Comparison of ENCODE assay signal across 8 cellular contexts in genomic region chr17:31936615-31937609, GRCh38. TPM values are rescaled to one million over a fixed set of nuclear protein-coding genes. Genes with fewer than 3 reads are reported as not detected.
DNase-seq lines count a peak whose midpoint lies in the region; ATAC-seq, FAIRE-seq and TF ChIP-seq lines count a peak whose summit lies in the region.
"Not testable (repeated sequence)": the region's sequence is repeated elsewhere in the genome, so short reads cannot be mapped to it uniquely, and the experiment has no call there.

Gene SUZ12, plus strand, starts transcription at chr17:31937007. Its CDS starts 240 bp downstream, at chr17:31937247.

- H3K36me3 ChIP-seq in Karpas-422 (ENCODE audit: insufficient read depth, low read length); muscle layer of duodenum (ENCODE audit: control insufficient read depth in 1 of 2, insufficient read depth in 2 of 2, low read length in 2 of 2): not testable (repeated sequence)
- peaks cover 5 to 14% (median 9%) of the 10 kb centered on the region in 4 donors for H3K36me3 ChIP-seq in esophagus muscularis mucosa

- H3K27ac ChIP-seq in Karpas-422 (ENCODE audit: low read length), result peak within 1 kb of the TSS; percentile 71
- H3K27ac ChIP-seq in esophagus muscularis mucosa (replicated peaks in 1 of 4), result peak within 1 kb of the TSS; percentile 94
- not testable (repeated sequence) for H3K27ac ChIP-seq in muscle layer of duodenum (ENCODE audit: low read length)

- TF ChIP-seq EP300 in esophagus muscularis mucosa (IDR thresholded peaks at IDR 0.05), result not testable (repeated sequence)

- peak within 1 kb of the TSS; percentile 90 for H3K9ac ChIP-seq in Karpas-422 (ENCODE audit: low read length)

- FAIRE-seq in RCC 7860 (lab: Jason Lieb, UNC), result not testable (repeated sequence)

- H3K36me3 Mint-ChIP-seq in activated T-cell treated with anti-CD3 and anti-CD28 coated beads, Interleukin-2, amount 50 U/mL, for 24 hours (ENCODE audit: low read depth), result peaks cover 37% of the 10 kb centered on the region

- TF ChIP-seq CTCF in esophagus muscularis mucosa (IDR thresholded peaks at IDR 0.05), result not testable (repeated sequence)

- H3K9me2 ChIP-seq in Karpas-422 (replicated peaks; ENCODE audit: insufficient read depth, low read length), result not testable (repeated sequence)

- H3K79me2 ChIP-seq in Karpas-422 (ENCODE audit: low read length), result peaks cover 43% of the 10 kb centered on the region

- peaks cover 12% of the 10 kb centered on the region; the same call in 1 of the 2 replicates for H4K20me1 ChIP-seq in Karpas-422 (ENCODE audit: insufficient read depth, low read depth, low read length)

- peak within 1 kb of the TSS; percentile 94 for H3K27ac Mint-ChIP-seq in activated T-cell treated with anti-CD3 and anti-CD28 coated beads, Interleukin-2, amount 50 U/mL, for 24 hours

- WGBS in esophagus muscularis mucosa, result under 1% methylated on average over 41 of the region's 93 CpGs

- H3K4me3 ChIP-seq in Karpas-422 (ENCODE audit: low read length), result peak within 1 kb of the TSS; percentile 85
- H3K4me3 ChIP-seq in esophagus muscularis mucosa, result peak within 1 kb of the TSS; percentile 74 to 96 (median 91)
- H3K4me3 ChIP-seq in muscle layer of duodenum (ENCODE audit: low read depth in 1 of 2, low read length in 2 of 2), result peak within 1 kb of the TSS; percentile 60 to 70

- peak; percentile 88 for ATAC-seq in GM21786 (IDR thresholded peaks at IDR 0.05; ENCODE audit: unreplicated experiment)

- peak; percentile 72 for DNase-seq in DMS79 (lab: John Stamatoyannopoulos, UW)
- DNase-seq in Karpas-422, result peak; percentile 93
- peak; percentile 69 for DNase-seq in RCC 7860 (ENCODE audit: low spot score)
- DNase-seq in activated T-cell treated with anti-CD3 and anti-CD28 coated beads, Interleukin-2, amount 50 U/mL, for 24 hours, result peak; percentile 90
- DNase-seq in esophagus muscularis mucosa (ENCODE audit: extremely low spot score), result peak; percentile 92
- peak; percentile 86 for DNase-seq in stimulated activated CD8-positive, alpha-beta memory T cell treated with anti-CD3 and anti-CD28 coated beads, Interleukin-4, amount 100 ng/mL, for 48 hours

- not testable (repeated sequence) for H3K27me3 ChIP-seq in Karpas-422 (ENCODE audit: low read length); esophagus muscularis mucosa; muscle layer of duodenum (ENCODE audit: low read depth, low read length)

- intact Hi-C loops in esophagus muscularis mucosa (cut with DNase I), result not testable (repeated sequence)

- peak within 1 kb of the TSS; percentile 98 for H3K4me2 ChIP-seq in Karpas-422 (ENCODE audit: low read depth, low read length, poor library complexity, severe bottlenecking)

- H3K27me3 Mint-ChIP-seq in activated T-cell treated with anti-CD3 and anti-CD28 coated beads, Interleukin-2, amount 50 U/mL, for 24 hours, result not testable (repeated sequence)

- H3K4me3 Mint-ChIP-seq in activated T-cell treated with anti-CD3 and anti-CD28 coated beads, Interleukin-2, amount 50 U/mL, for 24 hours, result peak within 1 kb of the TSS; percentile 87

- H3K9me3 ChIP-seq in Karpas-422 (ENCODE audit: low read length); esophagus muscularis mucosa; muscle layer of duodenum (ENCODE audit: control insufficient read depth in 1 of 2, low read length in 2 of 2): not testable (repeated sequence)

- not testable (repeated sequence) for H3K9me3 Mint-ChIP-seq in activated T-cell treated with anti-CD3 and anti-CD28 coated beads, Interleukin-2, amount 50 U/mL, for 24 hours

- H2AFZ ChIP-seq in Karpas-422 (ENCODE audit: low read length), result peak within 1 kb of the TSS; percentile 95

- TF ChIP-seq POLR2A in esophagus muscularis mucosa (IDR thresholded peaks at IDR 0.05; ENCODE audit: low read depth), result peak; percentile 14

- peaks cover 25% of the 10 kb centered on the region for H3K4me1 Mint-ChIP-seq in activated T-cell treated with anti-CD3 and anti-CD28 coated beads, Interleukin-2, amount 50 U/mL, for 24 hours (ENCODE audit: low read depth)

- H3K4me1 ChIP-seq in Karpas-422 (ENCODE audit: low read length) (peaks cover 22% of the 10 kb centered on the region), esophagus muscularis mucosa (peaks cover 4 to 25% (median 23%) of the 10 kb centered on the region in 4 donors)
- not testable (repeated sequence) for H3K4me1 ChIP-seq in muscle layer of duodenum (ENCODE audit: control insufficient read depth in 1 of 2, insufficient read depth in 2 of 2, low read length in 2 of 2)

RNA-seq across cellular contexts. Expression of gene SUZ12, which starts in this region (rescaled TPM):
- 39.1 and 71.0 TPM in 2 replicates for total RNA-seq in Karpas-422 (2014; rRNA removed; shearing (Covaris generic); ENCODE audit: low replicate concordance)
- 10 to 100 TPM; 18.6 to 22.3 (median 21.7) TPM for total RNA-seq in esophagus muscularis mucosa
